9 cellular contexts compared by ENCODE assay signal in genomic region chr18:31424383-31424988, GRCh38. TPM values are rescaled to one million over a fixed set of nuclear protein-coding genes. Genes with fewer than 3 reads are reported as not detected.
DNase-seq lines count a peak whose midpoint lies in the region; ATAC-seq and FAIRE-seq lines count a peak whose summit lies in the region.
"Had no signal": no experiment of that assay in that cellular context is flagged by ENCODE, and none has a peak within 500 bp of the region (broad histone marks: within the 10 kb centered on the region; RNA-seq: fewer than 3 reads in every experiment).

No MANE protein-coding gene starts in this region.

- no peaks in the 10 kb centered on the region for H3K27me3 ChIP-seq in effector memory CD4-positive, alpha-beta T cell (replicated peaks; ENCODE audit: control insufficient read depth, insufficient read depth, low read length, poor library complexity, severe bottlenecking)

- ATAC-seq in GM18907 (IDR thresholded peaks at IDR 0.05; ENCODE audit: unreplicated experiment) (peak; percentile 86), HG03442 (IDR thresholded peaks at IDR 0.05; ENCODE audit: unreplicated experiment) (peak; percentile 71), T-helper 17 cell (no peak), GM19328 (IDR thresholded peaks at IDR 0.05; ENCODE audit: unreplicated experiment) (no peak)

- H3K4me3 Mint-ChIP-seq in T-helper 17 cell, result no peak overlapping the region

- H3K36me3 Mint-ChIP-seq in T-helper 17 cell (ENCODE audit: low read depth), result no peaks in the 10 kb centered on the region

- H3K4me1 Mint-ChIP-seq in T-helper 17 cell, result no peaks in the 10 kb centered on the region

- DNase-seq in COR-L47 (lab: John Stamatoyannopoulos, UW) (peak; percentile 22), SKM-1 (lab: John Stamatoyannopoulos, UW; ENCODE audit: unreplicated experiment) (peak; percentile 37), T-helper 17 cell (no peak)
- no peak for DNase-seq in effector memory CD4-positive, alpha-beta T cell

- H3K9me3 ChIP-seq in effector memory CD4-positive, alpha-beta T cell (ENCODE audit: control insufficient read depth, low read length), result no peaks in the 10 kb centered on the region
- H3K9me3 ChIP-seq in T-helper 17 cell (ENCODE audit: control insufficient read depth, low read length, poor library complexity, severe bottlenecking), result no peaks in the 10 kb centered on the region

- FAIRE-seq in islet of Langerhans (lab: Jason Lieb, UNC), result peak; percentile 36

- H3K4me1 ChIP-seq in effector memory CD4-positive, alpha-beta T cell (ENCODE audit: control insufficient read depth, insufficient read depth, low read length, poor library complexity, severe bottlenecking), result no peaks in the 10 kb centered on the region

- H3K4me3 ChIP-seq in effector memory CD4-positive, alpha-beta T cell (ENCODE audit: insufficient read depth, low read depth, low read length, poor library complexity, severe bottlenecking), result no peak overlapping the region

- H3K27ac Mint-ChIP-seq in T-helper 17 cell, result no peak overlapping the region

- H3K36me3 ChIP-seq in effector memory CD4-positive, alpha-beta T cell (ENCODE audit: control insufficient read depth, insufficient read depth, low read length), result no peaks in the 10 kb centered on the region

- H3K27me3 Mint-ChIP-seq in T-helper 17 cell, result no peaks in the 10 kb centered on the region

- no peak overlapping the region for H3K27ac ChIP-seq in effector memory CD4-positive, alpha-beta T cell (ENCODE audit: insufficient read depth, low read length, poor library complexity, severe bottlenecking)

RNA-seq across cellular contexts. Expression of gene DSG3, which starts 23.1 kb away (rescaled TPM):
- not detected for total RNA-seq in T-helper 17 cell
- total RNA-seq: LHCN-M2 had no signal

RNA-seq across cellular contexts. Expression of gene DSG4, which starts 47.9 kb away (rescaled TPM):
- not detected for total RNA-seq in T-helper 17 cell
- total RNA-seq: LHCN-M2 had no signal

Comparison
In these comparisons a context has a peak if more than half of its experiments do, and no peak if none do; other contexts are left out.
1. DNase-seq: peak in COR-L47 (single experiment) and SKM-1 (single experiment); none in effector memory CD4-positive, alpha-beta T cell (0 of 3) and T-helper 17 cell (0 of 3).
2. ATAC-seq: peak in GM18907 (single experiment) and HG03442 (single experiment); none in T-helper 17 cell (single experiment) and GM19328 (single experiment).